In genomic region chr11:64305691-64306562, GRCh38 we compare ENCODE assay signal across 8 cellular contexts. TPM values are rescaled to one million over a fixed set of nuclear protein-coding genes. Genes with fewer than 3 reads are reported as not detected.
DNase-seq lines count a peak whose midpoint lies in the region; ATAC-seq and TF ChIP-seq lines count a peak whose summit lies in the region.

No MANE protein-coding gene starts in this region.

- peak overlapping the region; percentile 91 for H3K4me3 Mint-ChIP-seq in glutamatergic neuron (ENCODE audit: unreplicated experiment)

- H3K79me2 ChIP-seq in parathyroid adenoma = no peaks in the 10 kb centered on the region

- peak overlapping the region; percentile 52 for H3K27ac Mint-ChIP-seq in glutamatergic neuron (ENCODE audit: unreplicated experiment)

- H3K4me2 ChIP-seq in parathyroid adenoma (ENCODE audit: low read length) = peak overlapping the region; percentile 81

- peaks cover under 1% of the 10 kb centered on the region for H3K27me3 ChIP-seq in RWPE2 (ENCODE audit: insufficient read depth, poor library complexity, severe bottlenecking)
- H3K27me3 ChIP-seq in parathyroid adenoma (ENCODE audit: control insufficient read depth, insufficient read depth, low read length) = no peaks in the 10 kb centered on the region
- H3K27me3 ChIP-seq in upper lobe of left lung = no peaks in the 10 kb centered on the region

- peak overlapping the region; percentile 11 for H3K9ac ChIP-seq in parathyroid adenoma

- TF ChIP-seq POLR2A in GM19099 (IDR thresholded peaks at IDR 0.05; ENCODE audit: extremely low read depth, insufficient read length, low read depth) = peak; percentile 54
- peak in 3 of 4 donors; percentile 27 to 80 (median 64) for TF ChIP-seq POLR2A in upper lobe of left lung (IDR thresholded peaks at IDR 0.05)

- H3K4me3 ChIP-seq in RWPE2 (ENCODE audit: severe bottlenecking) (peak overlapping the region; percentile 61), parathyroid adenoma (ENCODE audit: low read depth, low read length) (peak overlapping the region; percentile 63), upper lobe of left lung (peak overlapping the region; percentile 65 to 96 (median 87))

- H3K36me3 ChIP-seq in RWPE2 (ENCODE audit: low read depth) = peaks cover 10% of the 10 kb centered on the region; the same call in 1 of the 2 replicates
- no peaks in the 10 kb centered on the region for H3K36me3 ChIP-seq in parathyroid adenoma (ENCODE audit: control insufficient read depth, insufficient read depth, low read length)
- H3K36me3 ChIP-seq in upper lobe of left lung = peaks cover 0 to 9% (median 0%) of the 10 kb centered on the region in 4 donors

- DNase-seq in Ammon's horn (ENCODE audit: low spot score) (peak; percentile 77), HK-2 (ENCODE audit: unreplicated experiment) (peak; percentile 63), RWPE2 (ENCODE audit: low spot score) (peak; percentile 76), activated gamma-delta T cell (lab: John Stamatoyannopoulos, UW) (peak; percentile 41), glutamatergic neuron (peak; percentile 67), upper lobe of left lung (peak; percentile 89 to 94)

- H3K4me1 ChIP-seq in RWPE2 (ENCODE audit: insufficient read depth, poor library complexity, severe bottlenecking) (peaks cover 6% of the 10 kb centered on the region), parathyroid adenoma (peaks cover 5% of the 10 kb centered on the region), upper lobe of left lung (peaks cover 17 to 33% (median 29%) of the 10 kb centered on the region in 4 donors)

- peaks cover 4% of the 10 kb centered on the region for H3K4me1 Mint-ChIP-seq in glutamatergic neuron (ENCODE audit: low read depth, unreplicated experiment)

- H3K27me3 Mint-ChIP-seq in glutamatergic neuron (ENCODE audit: unreplicated experiment) = peaks cover 4% of the 10 kb centered on the region

- peaks cover 1% of the 10 kb centered on the region for H3K9me3 Mint-ChIP-seq in glutamatergic neuron (ENCODE audit: unreplicated experiment)

- H2AFZ ChIP-seq in parathyroid adenoma = peak overlapping the region; percentile 45

- H3K36me3 Mint-ChIP-seq in glutamatergic neuron (ENCODE audit: unreplicated experiment) = no peaks in the 10 kb centered on the region

- no peaks in the 10 kb centered on the region for H3K9me3 ChIP-seq in RWPE2 (ENCODE audit: severe bottlenecking)
- no peaks in the 10 kb centered on the region for H3K9me3 ChIP-seq in parathyroid adenoma (ENCODE audit: control insufficient read depth, low read length)
- H3K9me3 ChIP-seq in upper lobe of left lung = no peaks in the 10 kb centered on the region

- ATAC-seq in RWPE2 (ENCODE audit: low read depth) (peak; percentile 13), upper lobe of left lung (ENCODE audit: low FRiP score in 2 of 2) (peak; percentile 13 to 24)

- H3K27ac ChIP-seq in RWPE2 (ENCODE audit: poor library complexity, severe bottlenecking) (peak overlapping the region; percentile 86), parathyroid adenoma (peak overlapping the region; percentile 69), upper lobe of left lung (peak overlapping the region; percentile 88 to 97 (median 96))

- no peak for TF ChIP-seq EP300 in upper lobe of left lung (IDR thresholded peaks at IDR 0.05)

- TF ChIP-seq CTCF in RWPE2 (IDR thresholded peaks at IDR 0.05; ENCODE audit: poor library complexity, severe bottlenecking) (peak; percentile 60), glutamatergic neuron (IDR thresholded peaks at IDR 0.05; ENCODE audit: partially characterized antibody, unreplicated experiment) (peak; percentile 28), parathyroid adenoma (IDR thresholded peaks at IDR 0.05) (peak; percentile 22), upper lobe of left lung (IDR thresholded peaks at IDR 0.05) (peak in 5 of 6 experiments; percentile 12 to 46 (median 17))

- 0 to 1% methylated on average over 22 to 40 of the region's 71 CpGs for WGBS in upper lobe of left lung, 2 donors

RNA-seq across cellular contexts. Expression of gene ESRRA, which starts 0.6 kb away (rescaled TPM):
- 69.9 TPM for total RNA-seq in glutamatergic neuron (ENCODE audit: unreplicated experiment)
- 100 to 1,000 TPM in 1 of 6 donors, 10 to 100 TPM in 5; 42.7 to 109 (median 80.6) TPM for total RNA-seq in upper lobe of left lung

RNA-seq across cellular contexts. Expression of gene CATSPERZ, which starts 5.8 kb away (rescaled TPM):
- total RNA-seq in glutamatergic neuron (ENCODE audit: unreplicated experiment) = not detected
- total RNA-seq in upper lobe of left lung = 10 to 100 TPM in 1 of 6 donors, 1 to 10 TPM in 1, under 1 TPM in 2, not detected in 2; 0.51 to 62.9 (median 2.5) TPM

RNA-seq across cellular contexts. Expression of gene TRMT112, which starts 11.4 kb away (rescaled TPM):
- total RNA-seq in glutamatergic neuron (ENCODE audit: unreplicated experiment) (93.1 TPM), upper lobe of left lung (100 to 1,000 TPM; 110 to 215 (median 170) TPM)

RNA-seq across cellular contexts. Expression of gene PRDX5, which starts 12.0 kb away (rescaled TPM):
- total RNA-seq in glutamatergic neuron (ENCODE audit: unreplicated experiment) = 418 TPM
- total RNA-seq in upper lobe of left lung = 100 to 1,000 TPM; 146 to 493 (median 309) TPM

RNA-seq across cellular contexts. Expression of gene KCNK4, which starts 14.8 kb away (rescaled TPM):
- 0.47 TPM for total RNA-seq in glutamatergic neuron (ENCODE audit: unreplicated experiment)
- total RNA-seq in upper lobe of left lung = under 1 TPM in 3 of 6 donors, not detected in 3; 0.17 to 0.55 (median 0.26) TPM

Comparison
In these comparisons a context has a peak if more than half of its experiments do, and no peak if none do; other contexts are left out.
1. Peak in every context shown above with its lines: DNase-seq, ATAC-seq, H3K4me3 ChIP-seq and H3K27ac ChIP-seq.
2. DNase-seq: peak in every context shown above with its lines; median percentile 92 in upper lobe of left lung; 77 in Ammon's horn; 76 in RWPE2; 67 in glutamatergic neuron; 63 in HK-2; 41 in activated gamma-delta T cell.